ENCODE assay signal across 20 cellular contexts in genomic region chr18:76064998-76065397, GRCh38.
A peak's percentile ranks its signal among the peaks of the same experiment; 100 is the strongest.
DNase-seq lines count a peak whose midpoint lies in the region; ATAC-seq, FAIRE-seq and TF ChIP-seq lines count a peak whose summit lies in the region.
"Had no signal": no experiment of that assay in that cellular context is flagged by ENCODE, and none has a peak within 500 bp of the region (broad histone marks: within the 10 kb centered on the region; RNA-seq: fewer than 3 reads in every experiment).

No MANE protein-coding gene starts in this region.

- H3K9ac ChIP-seq in HUES6 (ENCODE audit: low read length) (peak overlapping the region; percentile 53), K562 (ENCODE audit: insufficient read depth in 1 of 2, low read depth in 2 of 2, low read length in 2 of 2) (no peak overlapping the region), mesendoderm (ENCODE audit: low read length) (peak overlapping the region; percentile 38)
- H3K9ac ChIP-seq: BLaER1 treated with 17β-estradiol and CSF1 and Interleukin-3, amounts not matched to agents 10 nM and 100 nM had no signal

- H3K4ac ChIP-seq in mesendoderm (ENCODE audit: low read depth, low read length), result no peak overlapping the region

- in situ Hi-C loops in K562 (cut with MboI), result no loop called here

- H4K5ac ChIP-seq in mesendoderm (ENCODE audit: low read length), result no peak overlapping the region

- TF ChIP-seq RAD21 in K562 (CRISPR knock-in tag; conservative IDR thresholded peaks at IDR 0.05 in 1 of 2, IDR thresholded peaks at IDR 0.05 in 1 of 2), result no peak

- intact Hi-C loops in K562 (cut with micrococcal nuclease), result no loop called here

- no peak overlapping the region for H3K23ac ChIP-seq in mesendoderm (ENCODE audit: low read length)

- no peak overlapping the region for H3K18ac ChIP-seq in mesendoderm (ENCODE audit: low read length)

- no peaks in the 10 kb centered on the region for H3K27me3 Mint-ChIP-seq in HFFc6 (ENCODE audit: insufficient read depth)

- H3K36me3 ChIP-seq in HUES6 (ENCODE audit: control insufficient read depth, insufficient read depth, low read length) (no peaks in the 10 kb centered on the region), K562 (ENCODE audit: control insufficient read depth, insufficient read depth, low read length) (no peaks in the 10 kb centered on the region), mesendoderm (ENCODE audit: control insufficient read depth, insufficient read depth, low read length) (no peaks in the 10 kb centered on the region)
- H3K36me3 ChIP-seq: BLaER1 treated with 17β-estradiol and CSF1 and Interleukin-3, amounts not matched to agents 10 nM and 100 nM; MG63; upper lobe of left lung had no signal

- CTCF ChIA-PET in K562 (lab: Yijun Ruan, JAX; ENCODE audit: low intra/inter-chr PET ratio), result no interaction called here

- ATAC-seq in K562 (peak; percentile 58; the same call in 2 of the 3 replicates), GM19351 (IDR thresholded peaks at IDR 0.05; ENCODE audit: unreplicated experiment) (no peak)
- ATAC-seq: esophagus mucosa; stimulated activated naive CD8-positive, alpha-beta T cell treated with anti-CD3 and anti-CD28 coated beads, Interleukin-15, amount 100 ng/mL, for 72 hours had no signal

- H3K27me3 ChIP-seq in HUES6 (ENCODE audit: control insufficient read depth, insufficient read depth, low read length) (no peaks in the 10 kb centered on the region), K562 (ENCODE audit: control insufficient read depth in 2 of 2, insufficient read depth in 2 of 2, low read length in 2 of 2) (no peaks in the 10 kb centered on the region), mesendoderm (ENCODE audit: insufficient read depth, low read length, poor library complexity) (no peaks in the 10 kb centered on the region)
- H3K27me3 ChIP-seq: BLaER1 treated with 17β-estradiol and CSF1 and Interleukin-3, amounts not matched to agents 10 nM and 100 nM; MG63; upper lobe of left lung had no signal

- no peaks in the 10 kb centered on the region for H3K79me1 ChIP-seq in mesendoderm (ENCODE audit: low read length)

- no peak overlapping the region for H2BK5ac ChIP-seq in mesendoderm (ENCODE audit: low read length)

- H3K27ac ChIP-seq in HUES6 (ENCODE audit: low read depth, low read length) (no peak overlapping the region), K562 (ENCODE audit: extremely low read depth, low read depth, low read length) (no peak overlapping the region), mesendoderm (ENCODE audit: low read depth, low read length) (no peak overlapping the region)
- H3K27ac ChIP-seq: 22Rv1; BLaER1 treated with 17β-estradiol and CSF1 and Interleukin-3, amounts not matched to agents 10 nM and 100 nM; upper lobe of left lung had no signal

- no peak for TF ChIP-seq CTCF in K562 (IDR thresholded peaks at IDR 0.05 in 2 of 3, conservative IDR thresholded peaks at IDR 0.05 in 1 of 3; ENCODE audit: insufficient read depth in 2 of 3, low read depth in 1 of 3, low read length in 3 of 3)
- TF ChIP-seq CTCF in HFFc6 (IDR thresholded peaks at IDR 0.05), result no peak

- no peak overlapping the region for H2BK15ac ChIP-seq in mesendoderm (replicated peaks; ENCODE audit: low read depth)

- no peaks in the 10 kb centered on the region for H4K20me1 ChIP-seq in K562 (replicated peaks; ENCODE audit: control insufficient read depth, insufficient read depth, low read length)
- H4K20me1 ChIP-seq: BLaER1 treated with 17β-estradiol and CSF1 and Interleukin-3, amounts not matched to agents 10 nM and 100 nM had no signal

- peak overlapping the region; percentile 79 for H3K56ac ChIP-seq in mesendoderm (ENCODE audit: low read length)

- H3K4me3 ChIP-seq in HUES6 (ENCODE audit: low read depth, low read length) (peak overlapping the region; percentile 24; the same call in 1 of the 2 replicates), K562 (no peak overlapping the region), mesendoderm (ENCODE audit: low read length) (no peak overlapping the region)
- H3K4me3 ChIP-seq: BLaER1 treated with 17β-estradiol and CSF1 and Interleukin-3, amounts not matched to agents 10 nM and 100 nM; MG63; upper lobe of left lung had no signal

- peak in 2 of 3 experiments; percentile 31 to 52 for DNase-seq in NCI-H1417 (lab: John Stamatoyannopoulos, UW)
- DNase-seq in NCI-H1417 treated with DMSO at 0.1 percent for 48 hours (lab: John Stamatoyannopoulos, UW), result no peak
- DNase-seq in K562 (ENCODE audit: extremely low read depth in 1 of 4, low spot score in 3 of 4), result peak in 3 of 4 experiments; percentile 6 to 24 (median 17)
- DNase-seq in mesendoderm, result peak; percentile 95
- no peak for DNase-seq in NOMO-1 (lab: John Stamatoyannopoulos, UW; ENCODE audit: unreplicated experiment in 2 of 2)
- DNase-seq in HFFc6, result no peak
- DNase-seq: activated CD4-positive, alpha-beta T cell treated with anti-CD3 and anti-CD28 coated beads for 1 hour; caudate nucleus; DMS153; MG63; NCI-H2081 treated with DMSO at 0.1 percent for 48 hours; stimulated activated naive CD8-positive, alpha-beta T cell treated with anti-CD3 and anti-CD28 coated beads, Interleukin-15, amount 100 ng/mL, for 72 hours had no signal

- H3K4me3 Mint-ChIP-seq in HFFc6, result no peak overlapping the region
- H3K4me3 Mint-ChIP-seq: stimulated activated naive CD8-positive, alpha-beta T cell treated with anti-CD3 and anti-CD28 coated beads, Interleukin-15, amount 100 ng/mL, for 72 hours had no signal

- peaks cover 26% of the 10 kb centered on the region for H3K9me3 Mint-ChIP-seq in HFFc6
- H3K9me3 Mint-ChIP-seq: activated T-helper 2 cell treated with anti-CD3 and anti-CD28 coated beads, Interferon-gamma antibody, Interleukin-2, Interleukin-4, amounts not matched to agents 10 μg/mL and 5 μg/mL and 100 μg/mL, durations not matched to agents 14 hours and 24 hours and 36 hours had no signal

- FAIRE-seq in K562 (lab: Jason Lieb, UNC), result no peak
- FAIRE-seq: HTR-8/SVneo had no signal

- no peaks in the 10 kb centered on the region for H3K4me1 Mint-ChIP-seq in HFFc6 (ENCODE audit: low read depth)
- H3K4me1 Mint-ChIP-seq: stimulated activated naive CD8-positive, alpha-beta T cell treated with anti-CD3 and anti-CD28 coated beads, Interleukin-15, amount 100 ng/mL, for 72 hours had no signal

- no peak overlapping the region for H2AK5ac ChIP-seq in mesendoderm (ENCODE audit: low read length)

- POLR2A ChIA-PET in K562 (lab: Yijun Ruan, JAX), result no interaction called here

- H3K79me2 ChIP-seq in K562 (ENCODE audit: control insufficient read depth, insufficient read depth, low read length) (no peaks in the 10 kb centered on the region), mesendoderm (ENCODE audit: control insufficient read depth, insufficient read depth, low read length) (no peaks in the 10 kb centered on the region)

- H3K36me3 Mint-ChIP-seq in HFFc6 (ENCODE audit: low read depth), result no peaks in the 10 kb centered on the region

- no peak overlapping the region for H3K27ac Mint-ChIP-seq in HFFc6
- H3K27ac Mint-ChIP-seq: activated T-helper 2 cell treated with anti-CD3 and anti-CD28 coated beads, Interferon-gamma antibody, Interleukin-2, Interleukin-4, amounts not matched to agents 10 μg/mL and 5 μg/mL and 100 μg/mL, durations not matched to agents 14 hours and 24 hours and 36 hours; stimulated activated naive CD8-positive, alpha-beta T cell treated with anti-CD3 and anti-CD28 coated beads, Interleukin-15, amount 100 ng/mL, for 72 hours had no signal

- H3K4me2 ChIP-seq in K562 (ENCODE audit: insufficient read depth, low read length) (no peak overlapping the region), mesendoderm (ENCODE audit: low read length) (peak overlapping the region; percentile 18)
- H3K4me2 ChIP-seq: BLaER1 treated with 17β-estradiol and CSF1 and Interleukin-3, amounts not matched to agents 10 nM and 100 nM had no signal

- 5% methylated on average over 6 of the region's 6 CpGs for WGBS in K562 (ENCODE audit: insufficient coverage, low coverage, missing lambda C conversion rate)
- no CpG with 5 or more reads among the region's 6 CpGs for WGBS in mesendoderm (ENCODE audit: extremely low coverage, insufficient coverage, low lambda C conversion rate)

- no peak for TF ChIP-seq EP300 in K562 (IDR thresholded peaks at IDR 0.05; ENCODE audit: low read length)

- H3K9me3 ChIP-seq in HUES6 (ENCODE audit: control insufficient read depth, insufficient read depth, low read depth, low read length), result no peaks in the 10 kb centered on the region
- no peaks in the 10 kb centered on the region for H3K9me3 ChIP-seq in K562 (replicated peaks; ENCODE audit: control insufficient read depth, insufficient read depth, low read depth, low read length)
- H3K9me3 ChIP-seq: BLaER1 treated with 17β-estradiol and CSF1 and Interleukin-3, amounts not matched to agents 10 nM and 100 nM; MG63; upper lobe of left lung had no signal

- H3K9me1 ChIP-seq in K562 (ENCODE audit: control insufficient read depth, insufficient read depth, low read length), result no peaks in the 10 kb centered on the region

- H2BK120ac ChIP-seq in mesendoderm (ENCODE audit: low read depth, low read length), result no peak overlapping the region

- H3K4me1 ChIP-seq in HUES6 (ENCODE audit: control insufficient read depth, insufficient read depth, low read length) (peaks cover 15% of the 10 kb centered on the region), K562 (replicated peaks in 1 of 2; ENCODE audit: control insufficient read depth in 2 of 2, insufficient read depth in 2 of 2, low read length in 2 of 2) (no peaks in the 10 kb centered on the region), mesendoderm (ENCODE audit: control insufficient read depth, low read depth, low read length) (peaks cover 4% of the 10 kb centered on the region)
- H3K4me1 ChIP-seq: BLaER1 treated with 17β-estradiol and CSF1 and Interleukin-3, amounts not matched to agents 10 nM and 100 nM; upper lobe of left lung had no signal

- no peak for TF ChIP-seq POLR2A in K562 (conservative IDR thresholded peaks at IDR 0.05)

- no peak overlapping the region for H2AFZ ChIP-seq in K562 (ENCODE audit: low read depth, low read length)

- BruUV-seq in K562 (replicated peaks; lab: Mats Ljungman, UMichigan), result no TSS peak

- H4K8ac ChIP-seq in mesendoderm (ENCODE audit: low read depth, low read length), result no peak overlapping the region

TF ChIP-seq in K562, 482 proteins besides CTCF, POLR2A, EP300 and RAD21 (continues in another document):
- no peak for TF ChIP-seq ZNF75A (CRISPR knock-in tag; IDR thresholded peaks at IDR 0.05)
- TF ChIP-seq ZNF766 (CRISPR knock-in tag; conservative IDR thresholded peaks at IDR 0.05), result no peak
- TF ChIP-seq THRAP3 (IDR thresholded peaks at IDR 0.05; ENCODE audit: borderline replicate concordance), result no peak
- no peak for TF ChIP-seq ATF3 (IDR thresholded peaks at IDR 0.05)
- TF ChIP-seq ATF3 (CRISPR knock-in tag; conservative IDR thresholded peaks at IDR 0.05), result no peak
- TF ChIP-seq POLR3G (IDR thresholded peaks at IDR 0.05; ENCODE audit: extremely low read depth, insufficient read length, insufficient replicate concordance), result no peak

Comparison
In these comparisons a context has a peak if more than half of its experiments do, and no peak if none do; other contexts are left out.
1. DNase-seq: peak in NCI-H1417 (2 of 3), K562 (3 of 4) and mesendoderm (single experiment); none in NCI-H1417 treated with DMSO at 0.1 percent for 48 hours (single experiment), NOMO-1 (0 of 2) and HFFc6 (single experiment).
2. H3K9ac ChIP-seq: peak in HUES6 (single experiment) and mesendoderm (single experiment); none in K562 (0 of 2).